Comparison of ENCODE assay signal across 31 cellular contexts in genomic region chr7:144771921-144772320, GRCh38.
"Had no signal": no experiment of that assay in that cellular context is flagged by ENCODE, and none has a peak within 500 bp of the region (broad histone marks: within the 10 kb centered on the region; RNA-seq: fewer than 3 reads in every experiment).

No MANE protein-coding gene starts in this region.

- ATAC-seq: activated CD4-positive, CD25-positive, alpha-beta regulatory T cell treated with anti-CD3 and anti-CD28 coated beads, Interleukin-2, amount 50 U/mL, for 24 hours; activated CD8-positive, alpha-beta T cell treated with anti-CD3 and anti-CD28 coated beads for 36 hours; activated naive CD8-positive, alpha-beta T cell treated with anti-CD3 and anti-CD28 coated beads, Interleukin-2, amount 50 U/mL, for 24 hours; body of pancreas; effector memory CD8-positive, alpha-beta T cell; foreskin keratinocyte; gastrocnemius medialis; heart left ventricle had no signal

- H3K9me3 ChIP-seq: adrenal gland, body of pancreas, esophagus muscularis mucosa, gastrocnemius medialis, heart left ventricle had no signal

- DNase-seq: activated B cell treated with CpG ODN at 0.5 μM for 24 hours; activated CD4-positive, alpha-beta T cell treated with anti-CD3 and anti-CD28 coated beads for 48 hours; activated CD4-positive, alpha-beta T cell treated with anti-CD3 and anti-CD28 coated beads, Interleukin-2, amount 50 U/mL, for 1 hour; activated CD4-positive, alpha-beta T cell treated with anti-CD3 and anti-CD28 coated beads, Interleukin-2, amount 50 U/mL, for 48 hours; activated CD8-positive, alpha-beta memory T cell treated with anti-CD3 and anti-CD28 coated beads for 24 hours; activated CD8-positive, alpha-beta T cell treated with anti-CD3 and anti-CD28 coated beads for 36 hours; activated effector memory CD4-positive, alpha-beta T cell treated with anti-CD3 and anti-CD28 coated beads, Interleukin-2, amount 50 U/mL, for 16 hours; activated naive CD4-positive, alpha-beta T cell treated with anti-CD3 and anti-CD28 coated beads for 36 hours; activated naive CD8-positive, alpha-beta T cell treated with anti-CD3 and anti-CD28 coated beads for 36 hours; activated naive CD8-positive, alpha-beta T cell treated with anti-CD3 and anti-CD28 coated beads, Interleukin-2, amount 50 U/mL, for 24 hours; activated T-cell treated with anti-CD3 and anti-CD28 coated beads, Interleukin-2, amount 50 U/mL, for 1 hour; activated T-cell treated with anti-CD3 and anti-CD28 coated beads, Interleukin-2, amount 50 U/mL, for 48 hours; adrenal gland; amygdala; aorta; body of pancreas; caudate nucleus; cortex of kidney; dermis blood vessel endothelial cell; effector CD4-positive, alpha-beta T cell; effector memory CD8-positive, alpha-beta T cell; erythroblast; foreskin keratinocyte; gastrocnemius medialis; glutamatergic neuron; heart left ventricle; T-helper 2 cell had no signal

- H3K4me3 ChIP-seq: adrenal gland, body of pancreas, esophagus muscularis mucosa, gastrocnemius medialis, heart left ventricle had no signal

- FAIRE-seq: colon had no signal

- H3K27me3 ChIP-seq: adrenal gland, body of pancreas, esophagus muscularis mucosa, foreskin keratinocyte, gastrocnemius medialis, heart left ventricle had no signal

- H3K27ac ChIP-seq: adrenal gland, body of pancreas, esophagus muscularis mucosa, foreskin keratinocyte, gastrocnemius medialis, heart left ventricle, VCaP had no signal

- H3K36me3 ChIP-seq: adrenal gland, esophagus muscularis mucosa, gastrocnemius medialis, heart left ventricle had no signal

- H3K4me1 ChIP-seq: body of pancreas, foreskin keratinocyte, gastrocnemius medialis, heart left ventricle had no signal
